In genomic region chr1:182029379-182030331, GRCh38 we compare ENCODE assay signal across 8 cellular contexts. TPM values are rescaled to one million over a fixed set of nuclear protein-coding genes. Genes with fewer than 3 reads are reported as not detected.
DNase-seq lines count a peak whose midpoint lies in the region; ATAC-seq and TF ChIP-seq lines count a peak whose summit lies in the region.

No MANE protein-coding gene starts in this region.

- 1% methylated on average over 68 of the region's 68 CpGs for WGBS in ectodermal cell, 2 experiments

- H3K4me3 Mint-ChIP-seq in CD4-positive, alpha-beta T cell: peak overlapping the region; percentile 90
- H3K4me3 Mint-ChIP-seq in activated CD4-positive, alpha-beta memory T cell treated with anti-CD3 and anti-CD28 coated beads, Interleukin-2, amount 10 ng/mL, durations not matched to agents 7 days and 5 days: peak overlapping the region; percentile 97

- peaks cover 4% of the 10 kb centered on the region for H3K4me1 ChIP-seq in ectodermal cell (ENCODE audit: control insufficient read depth, insufficient read depth, low read length)
- H3K4me1 ChIP-seq in lower lobe of right lung: peaks cover 13% of the 10 kb centered on the region

- H3K4me3 ChIP-seq in ectodermal cell (ENCODE audit: insufficient read depth, low read depth, low read length) (peak overlapping the region; percentile 69), lower lobe of right lung (peak overlapping the region; percentile 57)

- intact Hi-C loops in CD4-positive, alpha-beta T cell (cut with DNase I, micrococcal nuclease): loop anchor here in 1 of 2 experiments (5.0 to 10.0 kb wide), 9 partner anchors 363 to 1875 kb away; partner anchors contain the start of genes ARPC5, DHX9, GLUL and QSOX1
- intact Hi-C loops in lower lobe of right lung (cut with DNase I): no loop called here

- H3K9me3 ChIP-seq in CD4-positive, alpha-beta T cell (ENCODE audit: control insufficient read depth, low read length): no peaks in the 10 kb centered on the region
- H3K9me3 ChIP-seq in ectodermal cell (ENCODE audit: control insufficient read depth, low read length) (no peaks in the 10 kb centered on the region), lower lobe of right lung (no peaks in the 10 kb centered on the region)

- peak overlapping the region; percentile 72 for H3K27ac ChIP-seq in CD4-positive, alpha-beta T cell (ENCODE audit: low read depth, low read length)
- H3K27ac ChIP-seq in ectodermal cell (ENCODE audit: insufficient read depth, low read depth, low read length, poor library complexity, severe bottlenecking): peak overlapping the region; percentile 72
- peak overlapping the region; percentile 81 for H3K27ac ChIP-seq in lower lobe of right lung

- TF ChIP-seq CTCF in CD4-positive, alpha-beta T cell (IDR thresholded peaks at IDR 0.05): peak; percentile 45
- TF ChIP-seq CTCF in lower lobe of right lung (IDR thresholded peaks at IDR 0.05): peak; percentile 40

- peaks cover 4% of the 10 kb centered on the region for H3K36me3 Mint-ChIP-seq in CD4-positive, alpha-beta T cell (ENCODE audit: low read depth)
- H3K36me3 Mint-ChIP-seq in activated CD4-positive, alpha-beta memory T cell treated with anti-CD3 and anti-CD28 coated beads, Interleukin-2, amount 10 ng/mL, durations not matched to agents 7 days and 5 days (ENCODE audit: low read depth): peaks cover 3% of the 10 kb centered on the region

- peak; percentile 96 to 99 (median 98) for DNase-seq in CD4-positive, alpha-beta T cell
- DNase-seq in NCI-H82 (lab: John Stamatoyannopoulos, UW) (peak; percentile 99), lower lobe of right lung (peak; percentile 98)
- peak; percentile 99 for DNase-seq in activated CD4-positive, alpha-beta memory T cell treated with anti-CD3 and anti-CD28 coated beads, Interleukin-2, amount 10 ng/mL, durations not matched to agents 7 days and 5 days
- DNase-seq in stimulated activated CD4-positive, alpha-beta T cell treated with anti-CD3 and anti-CD28 coated beads, TNF-alpha, amount 100 ng/mL, for 1 hour (ENCODE audit: low read depth in 3 of 3, low spot score in 1 of 3): peak; percentile 93 to 99 (median 94)

- H3K4me1 Mint-ChIP-seq in CD4-positive, alpha-beta T cell (ENCODE audit: low read depth): peaks cover 16% of the 10 kb centered on the region
- peaks cover 17% of the 10 kb centered on the region for H3K4me1 Mint-ChIP-seq in activated CD4-positive, alpha-beta memory T cell treated with anti-CD3 and anti-CD28 coated beads, Interleukin-2, amount 10 ng/mL, durations not matched to agents 7 days and 5 days

- no peaks in the 10 kb centered on the region for H3K36me3 ChIP-seq in ectodermal cell (ENCODE audit: control insufficient read depth, insufficient read depth, low read length)
- no peaks in the 10 kb centered on the region for H3K36me3 ChIP-seq in lower lobe of right lung

- H3K9me3 Mint-ChIP-seq in CD4-positive, alpha-beta T cell: no peaks in the 10 kb centered on the region
- H3K9me3 Mint-ChIP-seq in activated CD4-positive, alpha-beta memory T cell treated with anti-CD3 and anti-CD28 coated beads, Interleukin-2, amount 10 ng/mL, durations not matched to agents 7 days and 5 days: no peaks in the 10 kb centered on the region

- POLR2A ChIA-PET in CD4-positive, alpha-beta T cell (lab: Charles Lee): interaction anchor here (0.8 to 1.3 kb wide), 6 partner anchors 24 to 887 kb away, joined by 3 read pairs; partner anchors contain the start of gene RNASEL
- POLR2A ChIA-PET in activated CD4-positive, alpha-beta memory T cell treated with anti-CD3 and anti-CD28 coated beads, Interleukin-2, amount 10 ng/mL, durations not matched to agents 7 days and 5 days (lab: Charles Lee): interaction anchor here (0.7 to 1.4 kb wide), 3 partner anchors 9 to 362 kb away, joined by 4 to 5 read pairs (median 4); partner anchors contain the start of gene GLUL

- H3K27me3 ChIP-seq in CD4-positive, alpha-beta T cell (ENCODE audit: control insufficient read depth, insufficient read depth, low read length): no peaks in the 10 kb centered on the region
- H3K27me3 ChIP-seq in ectodermal cell (ENCODE audit: control insufficient read depth, insufficient read depth, low read length, poor library complexity, severe bottlenecking) (no peaks in the 10 kb centered on the region), lower lobe of right lung (ENCODE audit: low read depth) (no peaks in the 10 kb centered on the region)

- H3K27ac Mint-ChIP-seq in CD4-positive, alpha-beta T cell: peak overlapping the region; percentile 84
- peak overlapping the region; percentile 97 for H3K27ac Mint-ChIP-seq in activated CD4-positive, alpha-beta memory T cell treated with anti-CD3 and anti-CD28 coated beads, Interleukin-2, amount 10 ng/mL, durations not matched to agents 7 days and 5 days

- ATAC-seq in CD4-positive, alpha-beta T cell (ENCODE audit: poor library complexity): peak; percentile 91
- ATAC-seq in GM19438 (IDR thresholded peaks at IDR 0.05; ENCODE audit: low read depth, unreplicated experiment): peak; percentile 91
- ATAC-seq in HG03575 (IDR thresholded peaks at IDR 0.05; ENCODE audit: extremely low read depth, insufficient number of reproducible peaks, low FRiP score, unreplicated experiment): peak; percentile 65
- ATAC-seq in lower lobe of right lung: peak; percentile 99

- H3K27me3 Mint-ChIP-seq in CD4-positive, alpha-beta T cell: no peaks in the 10 kb centered on the region
- H3K27me3 Mint-ChIP-seq in activated CD4-positive, alpha-beta memory T cell treated with anti-CD3 and anti-CD28 coated beads, Interleukin-2, amount 10 ng/mL, durations not matched to agents 7 days and 5 days: peaks cover 5% of the 10 kb centered on the region

- CTCF ChIA-PET in CD4-positive, alpha-beta T cell (lab: Charles Lee): interaction anchor here (1.0 kb wide), 1 partner anchor 25 kb away, joined by 6 read pairs; no protein-coding TSS in a partner anchor
- CTCF ChIA-PET in activated CD4-positive, alpha-beta memory T cell treated with anti-CD3 and anti-CD28 coated beads, Interleukin-2, amount 10 ng/mL, durations not matched to agents 7 days and 5 days (lab: Charles Lee): interaction anchor here (0.6 to 2.4 kb wide), 10 partner anchors 17 to 367 kb away, joined by 3 to 16 read pairs (median 4); no protein-coding TSS in a partner anchor

RNA-seq across cellular contexts. Expression of gene ZNF648, which starts 31.9 kb away (rescaled TPM):
- total RNA-seq in CD4-positive, alpha-beta T cell: not detected
- total RNA-seq in activated CD4-positive, alpha-beta memory T cell treated with anti-CD3 and anti-CD28 coated beads, Interleukin-2, amount 10 ng/mL, durations not matched to agents 7 days and 5 days: not detected
- 0.52 TPM for polyA plus RNA-seq in ectodermal cell (2013, experiment 1 of 4)
- polyA plus RNA-seq in ectodermal cell (2013, experiment 2 of 4): 0.64 TPM
- polyA plus RNA-seq in ectodermal cell (2013, experiment 3 of 4): 0.37 TPM
- polyA plus RNA-seq in ectodermal cell (2013, experiment 4 of 4): 0.53 TPM
- total RNA-seq in lower lobe of right lung: not detected

Comparison
In these comparisons a context has a peak if more than half of its experiments do, and no peak if none do; other contexts are left out.
1. Peak in every context shown above with its lines: DNase-seq, ATAC-seq, H3K4me3 ChIP-seq and H3K27ac ChIP-seq.